In genomic region chr3:81277853-81278252, GRCh38 we compare ENCODE assay signal across 30 cellular contexts.
A peak's percentile ranks its signal among the peaks of the same experiment; 100 is the strongest.
DNase-seq lines count a peak whose midpoint lies in the region; FAIRE-seq and TF ChIP-seq lines count a peak whose summit lies in the region.
"Had no signal": no experiment of that assay in that cellular context is flagged by ENCODE, and none has a peak within 500 bp of the region (broad histone marks: within the 10 kb centered on the region; RNA-seq: fewer than 3 reads in every experiment).

No MANE protein-coding gene starts in this region.

- H2AFZ ChIP-seq in astrocyte (ENCODE audit: low read depth, low read length) = no peak overlapping the region
- H2AFZ ChIP-seq: hepatocyte had no signal

- no peaks in the 10 kb centered on the region for H3K27me3 ChIP-seq in astrocyte (ENCODE audit: insufficient read depth, low read length)
- H3K27me3 ChIP-seq: ascending aorta, hepatocyte, ovary, SJSA1 had no signal

- DNase-seq in GM03348 (ENCODE audit: low spot score) (peak; percentile 49), astrocyte (ENCODE audit: low read depth) (peak; percentile 77), fibroblast of mammary gland (ENCODE audit: low read depth) (peak; percentile 33), kidney (no peak), GM13977 (ENCODE audit: low spot score) (no peak), D721Med (ENCODE audit: insufficient read length, low spot score) (no peak)
- no peak for DNase-seq in activated T-helper 1 cell treated with anti-CD3 and anti-CD28 coated beads, Interleukin-12 subunit alpha, Interleukin-12 subunit beta, Interleukin-2, Interleukin-4 antibody, amounts not matched to agents 30 ng/mL and 10 ng/mL and 1 ng/mL, durations not matched to agents 14 hours and 24 hours and 36 hours (ENCODE audit: low spot score)
- DNase-seq: activated CD4-positive, alpha-beta memory T cell treated with anti-CD3 and anti-CD28 coated beads for 36 hours; activated CD4-positive, CD25-positive, alpha-beta regulatory T cell treated with anti-CD3 and anti-CD28 coated beads, Interleukin-2, amount 50 U/mL, for 72 hours; activated CD8-positive, alpha-beta memory T cell treated with anti-CD3 and anti-CD28 coated beads, Interleukin-2, amount 50 U/mL, for 48 hours; CD4-positive, CD25-positive, alpha-beta regulatory T cell; effector CD4-positive, alpha-beta T cell; KG1; MM.1S; NCI-H1417 treated with DMSO at 0.1 percent for 48 hours; NCI-H2081 treated with DMSO at 0.1 percent for 48 hours; NCI-H446; NCI-H774; ovary; stimulated activated CD4-positive, alpha-beta T cell treated with anti-CD3 and anti-CD28 coated beads, Interleukin-1b, Interleukin-23, amount 100 ng/mL, for 48 hours; stimulated activated CD8-positive, alpha-beta memory T cell treated with anti-CD3 and anti-CD28 coated beads, Interleukin-4, amount 100 ng/mL, for 48 hours; trophoblast cell had no signal

- no peak for TF ChIP-seq CTCF in astrocyte (IDR thresholded peaks at IDR 0.05; ENCODE audit: insufficient read depth, low read depth, low read length)
- no peak for TF ChIP-seq CTCF in fibroblast of mammary gland (conservative IDR thresholded peaks at IDR 0.05; ENCODE audit: control insufficient read depth, insufficient read depth, low read depth, low read length)
- no peak for TF ChIP-seq CTCF in kidney (IDR thresholded peaks at IDR 0.05; ENCODE audit: borderline replicate concordance, extremely low read depth, insufficient read depth)
- TF ChIP-seq CTCF in GM13977 (IDR thresholded peaks at IDR 0.05; ENCODE audit: extremely low read depth, insufficient read depth, missing control alignments) = no peak
- TF ChIP-seq CTCF in D721Med (IDR thresholded peaks at IDR 0.05; ENCODE audit: insufficient read depth, missing control alignments) = no peak

- H3K9ac ChIP-seq in astrocyte (ENCODE audit: low read length) (no peak overlapping the region), kidney (ENCODE audit: low read length in 2 of 2) (no peak overlapping the region)

- no peak overlapping the region for H3K4me2 ChIP-seq in astrocyte (ENCODE audit: low read length)
- H3K4me2 ChIP-seq: hepatocyte, smooth muscle cell had no signal

- intact Hi-C loops in kidney (cut with DNase I) = no loop called here
- intact Hi-C loops in activated T-helper 1 cell treated with anti-CD3 and anti-CD28 coated beads, Interleukin-12 subunit alpha, Interleukin-12 subunit beta, Interleukin-2, Interleukin-4 antibody, amounts not matched to agents 30 ng/mL and 10 ng/mL and 1 ng/mL, durations not matched to agents 14 hours and 24 hours and 36 hours (cut with micrococcal nuclease) = no loop called here

- no peaks in the 10 kb centered on the region for H3K27me3 Mint-ChIP-seq in astrocyte (ENCODE audit: low read depth, unreplicated experiment)
- H3K27me3 Mint-ChIP-seq in activated T-helper 1 cell treated with anti-CD3 and anti-CD28 coated beads, Interleukin-12 subunit alpha, Interleukin-12 subunit beta, Interleukin-2, Interleukin-4 antibody, amounts not matched to agents 30 ng/mL and 10 ng/mL and 1 ng/mL, durations not matched to agents 14 hours and 24 hours and 36 hours (ENCODE audit: insufficient read depth) = no peaks in the 10 kb centered on the region
- H3K27me3 Mint-ChIP-seq: activated CD4-positive, alpha-beta memory T cell treated with anti-CD3 and anti-CD28 coated beads for 36 hours; activated naive CD8-positive, alpha-beta T cell; CD4-positive, CD25-positive, alpha-beta regulatory T cell; memory B cell had no signal

- H4K20me1 ChIP-seq in astrocyte (ENCODE audit: insufficient read depth, low read length) = no peaks in the 10 kb centered on the region

- no peaks in the 10 kb centered on the region for H3K36me3 ChIP-seq in astrocyte (ENCODE audit: insufficient read depth, low read length)
- no peaks in the 10 kb centered on the region for H3K36me3 ChIP-seq in kidney (ENCODE audit: control insufficient read depth in 1 of 2, insufficient read depth in 2 of 2, low read length in 2 of 2)
- H3K36me3 ChIP-seq: ascending aorta, ovary, SJSA1 had no signal

- no peaks in the 10 kb centered on the region for H3K36me3 Mint-ChIP-seq in astrocyte (ENCODE audit: low read depth, unreplicated experiment)
- H3K36me3 Mint-ChIP-seq in activated T-helper 1 cell treated with anti-CD3 and anti-CD28 coated beads, Interleukin-12 subunit alpha, Interleukin-12 subunit beta, Interleukin-2, Interleukin-4 antibody, amounts not matched to agents 30 ng/mL and 10 ng/mL and 1 ng/mL, durations not matched to agents 14 hours and 24 hours and 36 hours (ENCODE audit: low read depth) = no peaks in the 10 kb centered on the region
- H3K36me3 Mint-ChIP-seq: activated CD4-positive, alpha-beta memory T cell treated with anti-CD3 and anti-CD28 coated beads for 36 hours; activated naive CD8-positive, alpha-beta T cell; CD4-positive, CD25-positive, alpha-beta regulatory T cell; memory B cell had no signal

- H3K27ac ChIP-seq in astrocyte (ENCODE audit: low read depth, low read length) (no peak overlapping the region), kidney (ENCODE audit: low read depth in 2 of 2, low read length in 2 of 2) (no peak overlapping the region)
- H3K27ac ChIP-seq: ascending aorta, hepatocyte, ovary, SJSA1 had no signal

- FAIRE-seq in astrocyte (lab: Jason Lieb, UNC) = no peak
- FAIRE-seq in kidney (lab: Jason Lieb, UNC) = no peak
- FAIRE-seq in D721Med (lab: Jason Lieb, UNC) = no peak
- FAIRE-seq: frontal cortex had no signal

- H3K4me3 Mint-ChIP-seq in astrocyte (ENCODE audit: unreplicated experiment) = no peak overlapping the region
- no peak overlapping the region for H3K4me3 Mint-ChIP-seq in activated T-helper 1 cell treated with anti-CD3 and anti-CD28 coated beads, Interleukin-12 subunit alpha, Interleukin-12 subunit beta, Interleukin-2, Interleukin-4 antibody, amounts not matched to agents 30 ng/mL and 10 ng/mL and 1 ng/mL, durations not matched to agents 14 hours and 24 hours and 36 hours
- H3K4me3 Mint-ChIP-seq: activated CD4-positive, alpha-beta memory T cell treated with anti-CD3 and anti-CD28 coated beads for 36 hours; activated naive CD8-positive, alpha-beta T cell; CD4-positive, CD25-positive, alpha-beta regulatory T cell; memory B cell had no signal

- H3K9me3 ChIP-seq in astrocyte (ENCODE audit: insufficient read depth, low read depth, low read length) (no peaks in the 10 kb centered on the region), kidney (ENCODE audit: control insufficient read depth in 1 of 2, low read length in 2 of 2) (no peaks in the 10 kb centered on the region)
- H3K9me3 ChIP-seq: ascending aorta, ovary, SJSA1 had no signal

- no peaks in the 10 kb centered on the region for H3K9me3 Mint-ChIP-seq in astrocyte (ENCODE audit: unreplicated experiment)
- no peaks in the 10 kb centered on the region for H3K9me3 Mint-ChIP-seq in activated T-helper 1 cell treated with anti-CD3 and anti-CD28 coated beads, Interleukin-12 subunit alpha, Interleukin-12 subunit beta, Interleukin-2, Interleukin-4 antibody, amounts not matched to agents 30 ng/mL and 10 ng/mL and 1 ng/mL, durations not matched to agents 14 hours and 24 hours and 36 hours
- H3K9me3 Mint-ChIP-seq: activated CD4-positive, alpha-beta memory T cell treated with anti-CD3 and anti-CD28 coated beads for 36 hours; memory B cell had no signal

- H3K4me3 ChIP-seq in astrocyte (ENCODE audit: insufficient read depth, low read depth, low read length) (no peak overlapping the region), fibroblast of mammary gland (ENCODE audit: control insufficient read depth, low read depth, low read length) (no peak overlapping the region), kidney (ENCODE audit: low read length in 2 of 2) (no peak overlapping the region)
- H3K4me3 ChIP-seq: ascending aorta, hepatocyte, ovary, SJSA1, smooth muscle cell had no signal

- in situ Hi-C loops in GM13977 (cut with MboI; ENCODE audit: low pct_unique_long_range_greater_than_20kb, low sequenced_read_pairs, unreplicated experiment) = no loop called here

- H3K4me1 ChIP-seq in astrocyte (ENCODE audit: insufficient read depth, low read length) = peaks cover 15% of the 10 kb centered on the region
- H3K4me1 ChIP-seq in kidney (ENCODE audit: control insufficient read depth in 1 of 2, insufficient read depth in 1 of 2, low read depth in 1 of 2, low read length in 2 of 2) = no peaks in the 10 kb centered on the region
- H3K4me1 ChIP-seq: ascending aorta, SJSA1 had no signal

- H3K79me2 ChIP-seq in astrocyte (ENCODE audit: insufficient read depth, low read length) = no peaks in the 10 kb centered on the region
- H3K79me2 ChIP-seq: hepatocyte had no signal

- H3K27ac Mint-ChIP-seq in astrocyte (ENCODE audit: unreplicated experiment) = no peak overlapping the region
- H3K27ac Mint-ChIP-seq in activated T-helper 1 cell treated with anti-CD3 and anti-CD28 coated beads, Interleukin-12 subunit alpha, Interleukin-12 subunit beta, Interleukin-2, Interleukin-4 antibody, amounts not matched to agents 30 ng/mL and 10 ng/mL and 1 ng/mL, durations not matched to agents 14 hours and 24 hours and 36 hours = no peak overlapping the region
- H3K27ac Mint-ChIP-seq: activated CD4-positive, alpha-beta memory T cell treated with anti-CD3 and anti-CD28 coated beads for 36 hours; activated naive CD8-positive, alpha-beta T cell; activated T-helper 2 cell treated with anti-CD3 and anti-CD28 coated beads, Interferon-gamma antibody, Interleukin-2, Interleukin-4, amounts not matched to agents 10 μg/mL and 5 μg/mL and 100 μg/mL, durations not matched to agents 14 hours and 24 hours and 36 hours; CD4-positive, CD25-positive, alpha-beta regulatory T cell; memory B cell had no signal

- peaks cover 7% of the 10 kb centered on the region for H3K4me1 Mint-ChIP-seq in astrocyte (ENCODE audit: low read depth, unreplicated experiment)
- H3K4me1 Mint-ChIP-seq in activated T-helper 1 cell treated with anti-CD3 and anti-CD28 coated beads, Interleukin-12 subunit alpha, Interleukin-12 subunit beta, Interleukin-2, Interleukin-4 antibody, amounts not matched to agents 30 ng/mL and 10 ng/mL and 1 ng/mL, durations not matched to agents 14 hours and 24 hours and 36 hours (ENCODE audit: low read depth) = no peaks in the 10 kb centered on the region
- H3K4me1 Mint-ChIP-seq: CD4-positive, CD25-positive, alpha-beta regulatory T cell; memory B cell had no signal

Comparison
In these comparisons a context has a peak if more than half of its experiments do, and no peak if none do; other contexts are left out.
1. DNase-seq: peak in GM03348 (single experiment), astrocyte (single experiment) and fibroblast of mammary gland (single experiment); none in kidney (single experiment), GM13977 (single experiment), D721Med (single experiment) and activated T-helper 1 cell treated with anti-CD3 and anti-CD28 coated beads, Interleukin-12 subunit alpha, Interleukin-12 subunit beta, Interleukin-2, Interleukin-4 antibody, amounts not matched to agents 30 ng/mL and 10 ng/mL and 1 ng/mL, durations not matched to agents 14 hours and 24 hours and 36 hours (single experiment).